ENCODE assay signal across 23 cellular contexts in genomic region chr17:16947470-16947869, GRCh38. TPM values are rescaled to one million over a fixed set of nuclear protein-coding genes. Genes with fewer than 3 reads are reported as not detected.
DNase-seq lines count a peak whose midpoint lies in the region; ATAC-seq and TF ChIP-seq lines count a peak whose summit lies in the region.
"Had no signal": no experiment of that assay in that cellular context is flagged by ENCODE, and none has a peak within 500 bp of the region (broad histone marks: within the 10 kb centered on the region; RNA-seq: fewer than 3 reads in every experiment).

No MANE protein-coding gene starts in this region.

- peaks cover 0 to 9% (median 0%) of the 10 kb centered on the region in 3 donors for H3K27me3 ChIP-seq in sigmoid colon
- H3K27me3 ChIP-seq: brain microvascular endothelial cell, transverse colon had no signal

- 62 to 85% methylated on average over 3 of the region's 3 CpGs for WGBS in sigmoid colon, 2 donors

- H3K4me1 Mint-ChIP-seq in natural killer cell, result no peaks in the 10 kb centered on the region
- H3K4me1 Mint-ChIP-seq: activated naive CD8-positive, alpha-beta T cell treated with anti-CD3 and anti-CD28 coated beads for 36 hours had no signal

- H3K36me3 ChIP-seq in sigmoid colon, result no peaks in the 10 kb centered on the region
- H3K36me3 ChIP-seq: brain microvascular endothelial cell, transverse colon, WERI-Rb-1 had no signal

- TF ChIP-seq POLR2A in sigmoid colon (IDR thresholded peaks at IDR 0.05), result no peak

- peaks cover 7 to 13% of the 10 kb centered on the region in 2 donors for H3K27me3 Mint-ChIP-seq in natural killer cell (ENCODE audit: low read depth in 2 of 2)

- H3K4me3 ChIP-seq in GM12864 (ENCODE audit: low read depth, low read length) (no peak overlapping the region), sigmoid colon (no peak overlapping the region)
- H3K4me3 ChIP-seq: A549, smooth muscle cell, transverse colon had no signal

- DNase-seq in GM12864 (ENCODE audit: low read depth) (peak; percentile 77), NAMALWA (ENCODE audit: low spot score) (peak; percentile 16), middle frontal gyrus (ENCODE audit: extremely low spot score, low spot score) (peak; percentile 29), natural killer cell (no peak), SKM-1 (lab: John Stamatoyannopoulos, UW; ENCODE audit: unreplicated experiment) (no peak), sigmoid colon (no peak), SKM-1 treated with dmso at 0.1 percent for 144 hours (lab: John Stamatoyannopoulos, UW; ENCODE audit: unreplicated experiment) (no peak)
- DNase-seq: activated CD8-positive, alpha-beta T cell treated with anti-CD3 and anti-CD28 coated beads, Interleukin-2, amount 10 ng/mL, durations not matched to agents 7 days and 5 days; activated naive CD8-positive, alpha-beta T cell treated with anti-CD3 and anti-CD28 coated beads for 36 hours; activated T-cell treated with anti-CD3 and anti-CD28 coated beads, Interleukin-2, amount 50 U/mL, for 72 hours; brain microvascular endothelial cell; CD4-positive, alpha-beta T cell; NCI-H146; transverse colon; WERI-Rb-1 had no signal

- ATAC-seq in GM19397 (IDR thresholded peaks at IDR 0.05; ENCODE audit: unreplicated experiment) (peak; percentile 60), natural killer cell (no peak)
- ATAC-seq: A549; activated CD8-positive, alpha-beta T cell treated with anti-CD3 and anti-CD28 coated beads, Interleukin-2, amount 10 ng/mL, durations not matched to agents 7 days and 5 days; activated T-cell treated with anti-CD3 and anti-CD28 coated beads, Interleukin-2, amount 50 U/mL, for 72 hours; esophagus mucosa; left ventricle myocardium superior had no signal

- peaks cover 0 to 9% (median 3%) of the 10 kb centered on the region in 4 donors for H3K9me3 ChIP-seq in sigmoid colon

- H3K4me1 ChIP-seq in sigmoid colon, result no peaks in the 10 kb centered on the region
- H3K4me1 ChIP-seq: transverse colon had no signal

- peaks cover 5 to 7% of the 10 kb centered on the region in 2 donors for H3K9me3 Mint-ChIP-seq in natural killer cell

- peaks cover 11% of the 10 kb centered on the region for H3K36me3 Mint-ChIP-seq in natural killer cell

- TF ChIP-seq CTCF in GM12864 (IDR thresholded peaks at IDR 0.05; ENCODE audit: low read depth, low read length, missing control alignments), result no peak
- TF ChIP-seq CTCF in natural killer cell (IDR thresholded peaks at IDR 0.05), result no peak
- TF ChIP-seq CTCF in sigmoid colon (IDR thresholded peaks at IDR 0.05), result no peak

- intact Hi-C loops in natural killer cell (cut with micrococcal nuclease) (no loop called here), sigmoid colon (cut with DNase I) (no loop called here)

- H3K4me3 Mint-ChIP-seq in natural killer cell, result no peak overlapping the region
- H3K4me3 Mint-ChIP-seq: activated CD8-positive, alpha-beta T cell treated with anti-CD3 and anti-CD28 coated beads, Interleukin-2, amount 10 ng/mL, durations not matched to agents 7 days and 5 days; activated naive CD8-positive, alpha-beta T cell treated with anti-CD3 and anti-CD28 coated beads for 36 hours; activated T-cell treated with anti-CD3 and anti-CD28 coated beads, Interleukin-2, amount 50 U/mL, for 72 hours; CD4-positive, alpha-beta T cell; T-helper 1 cell treated with Interleukin-12 subunit alpha and Interleukin-12 subunit beta and Interleukin-4 antibody, amounts not matched to agents 30 μg/mL and 1 μg/mL, for 36 hours had no signal

- TF ChIP-seq EP300 in sigmoid colon (IDR thresholded peaks at IDR 0.05), result no peak

- H3K27ac Mint-ChIP-seq in natural killer cell, result no peak overlapping the region
- H3K27ac Mint-ChIP-seq: activated CD8-positive, alpha-beta T cell treated with anti-CD3 and anti-CD28 coated beads, Interleukin-2, amount 10 ng/mL, durations not matched to agents 7 days and 5 days; activated naive CD8-positive, alpha-beta T cell treated with anti-CD3 and anti-CD28 coated beads for 36 hours; activated T-cell treated with anti-CD3 and anti-CD28 coated beads, Interleukin-2, amount 50 U/mL, for 72 hours; CD4-positive, alpha-beta T cell; T-helper 1 cell treated with Interleukin-12 subunit alpha and Interleukin-12 subunit beta and Interleukin-4 antibody, amounts not matched to agents 30 μg/mL and 1 μg/mL, for 36 hours had no signal

- no peak overlapping the region for H3K27ac ChIP-seq in sigmoid colon
- H3K27ac ChIP-seq: A549, brain microvascular endothelial cell, transverse colon, WERI-Rb-1 had no signal

RNA-seq across cellular contexts. Expression of gene TNFRSF13B, which starts 24.4 kb away (rescaled TPM):
- total RNA-seq in natural killer cell, result 1 to 10 TPM in 1 of 3 donors, under 1 TPM in 2; 0.70 to 7.7 (median 0.89) TPM
- not detected for total RNA-seq in sigmoid colon
- 10 to 100 TPM in 1 of 3 donors, not detected in 2; 15.2 TPM for polyA plus RNA-seq in sigmoid colon
- total RNA-seq: activated CD8-positive, alpha-beta T cell treated with anti-CD3 and anti-CD28 coated beads, Interleukin-2, amount 10 ng/mL, durations not matched to agents 7 days and 5 days; activated T-cell treated with anti-CD3 and anti-CD28 coated beads, Interleukin-2, amount 50 U/mL, for 72 hours; CD4-positive, alpha-beta T cell; dermis microvascular lymphatic vessel endothelial cell; left ventricle myocardium superior; myocyte; smooth muscle cell had no signal
- polyA plus RNA-seq: A549, smooth muscle cell had no signal

Comparison
In these comparisons a context has a peak if more than half of its experiments do, and no peak if none do; other contexts are left out.
1. DNase-seq: peak in GM12864 (single experiment), NAMALWA (single experiment) and middle frontal gyrus (single experiment); none in natural killer cell (single experiment), SKM-1 (single experiment), sigmoid colon (single experiment) and SKM-1 treated with dmso at 0.1 percent for 144 hours (single experiment).